12 cellular contexts compared by ENCODE assay signal in the genomic region with DNA sequence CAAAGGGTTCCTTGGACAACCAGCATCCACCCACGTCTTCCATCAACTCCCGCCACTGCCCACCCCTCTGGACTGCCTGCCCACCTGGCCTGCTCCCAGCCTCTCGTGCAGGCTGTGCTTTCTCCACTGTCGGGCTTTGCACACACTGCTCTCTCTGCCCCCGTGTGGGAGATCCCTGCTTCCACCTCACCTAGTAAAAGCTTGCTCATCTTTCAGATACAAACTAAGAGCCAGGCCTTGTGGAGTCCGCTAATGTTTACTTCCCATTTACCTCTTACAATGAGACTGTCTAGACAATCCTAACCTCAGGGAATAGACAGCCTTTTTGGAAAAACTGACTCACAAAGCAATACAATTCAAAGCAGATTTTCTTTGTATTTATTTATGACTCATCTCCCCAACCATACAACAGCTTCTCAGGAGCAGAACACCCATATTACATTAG.
A peak's percentile ranks its signal among the peaks of the same experiment; 100 is the strongest.
DNase-seq lines count a peak whose midpoint lies in the region; ATAC-seq, FAIRE-seq and TF ChIP-seq lines count a peak whose summit lies in the region.
"Had no signal": no experiment of that assay in that cellular context is flagged by ENCODE, and none has a peak within 500 bp of the region (broad histone marks: within the 10 kb centered on the region; RNA-seq: fewer than 3 reads in every experiment).

No MANE protein-coding gene starts in this region.

- no peak for ATAC-seq in GM19395 (IDR thresholded peaks at IDR 0.05; ENCODE audit: unreplicated experiment)

- H3K36me3 ChIP-seq in bronchial epithelial cell (ENCODE audit: control insufficient read depth, insufficient read depth, low read length) = peaks cover 7% of the 10 kb centered on the region
- peaks cover 45% of the 10 kb centered on the region for H3K36me3 ChIP-seq in mesodermal cell (ENCODE audit: control insufficient read depth, insufficient read depth, low read length)
- H3K36me3 ChIP-seq in ovary = no peaks in the 10 kb centered on the region

- WGBS in mesodermal cell (ENCODE audit: insufficient coverage in 2 of 2), 2 experiments = 86 to 93% methylated on average over 6 of the region's 6 CpGs
- 56 to 66% (median 63%) methylated on average over 6 of the region's 6 CpGs for WGBS in ovary, 3 donors

- H3K27me3 ChIP-seq in bronchial epithelial cell (ENCODE audit: control insufficient read depth, insufficient read depth, low read length) (no peaks in the 10 kb centered on the region), ovary (no peaks in the 10 kb centered on the region)

- H3K4me3 ChIP-seq in bronchial epithelial cell (ENCODE audit: low read depth, low read length) = no peak overlapping the region
- H3K4me3 ChIP-seq in mesodermal cell (ENCODE audit: extremely low read depth, insufficient read depth, low read length, poor library complexity, severe bottlenecking) = no peak overlapping the region
- no peak overlapping the region for H3K4me3 ChIP-seq in ovary
- H3K4me3 ChIP-seq: left ventricle myocardium inferior had no signal

- TF ChIP-seq EP300 in ovary (IDR thresholded peaks at IDR 0.05) = no peak

- H3K4me1 ChIP-seq in mesodermal cell (ENCODE audit: control insufficient read depth, insufficient read depth, low read length, poor library complexity, severe bottlenecking) = no peaks in the 10 kb centered on the region
- no peaks in the 10 kb centered on the region for H3K4me1 ChIP-seq in ovary (ENCODE audit: insufficient read depth)

- TF ChIP-seq CTCF in bronchial epithelial cell (IDR thresholded peaks at IDR 0.05; ENCODE audit: insufficient read depth, low read length, severe bottlenecking) (no peak), ovary (IDR thresholded peaks at IDR 0.05) (no peak)

- H3K27ac ChIP-seq in mesodermal cell (ENCODE audit: low read depth, low read length, severe bottlenecking) (peak overlapping the region; percentile 31), ovary (no peak overlapping the region)

- FAIRE-seq in bronchial epithelial cell (lab: Jason Lieb, UNC) = no peak
- FAIRE-seq: RCC 7860 had no signal

- DNase-seq in ELR (ENCODE audit: low read depth) (peak; percentile 24), NCI-H146 (lab: John Stamatoyannopoulos, UW) (peak; percentile 15), bronchial epithelial cell (ENCODE audit: low read depth) (peak; percentile 89), ovary (no peak), D341Med (ENCODE audit: low spot score) (no peak), activated gamma-delta T cell treated with Interleukin-2 at 50 U/mL for 16 hours (no peak)
- DNase-seq: activated CD4-positive, alpha-beta T cell treated with anti-CD3 and anti-CD28 coated beads for 1 hour; activated naive CD4-positive, alpha-beta T cell treated with anti-CD3 and anti-CD28 coated beads, Interleukin-2, amount 10 ng/mL, durations not matched to agents 7 days and 5 days; left ventricle myocardium inferior had no signal

- intact Hi-C loops in ovary (cut with DNase I) = no loop called here

- H3K9me3 ChIP-seq in mesodermal cell (ENCODE audit: control insufficient read depth, low read length) = no peaks in the 10 kb centered on the region
- no peaks in the 10 kb centered on the region for H3K9me3 ChIP-seq in ovary
- H3K9me3 ChIP-seq: left ventricle myocardium inferior had no signal

- TF ChIP-seq POLR2A in ovary (IDR thresholded peaks at IDR 0.05) = no peak

Comparison
In these comparisons a context has a peak if more than half of its experiments do, and no peak if none do; other contexts are left out.
1. DNase-seq: peak in ELR (single experiment), NCI-H146 (single experiment) and bronchial epithelial cell (single experiment); none in ovary (0 of 5), D341Med (single experiment) and activated gamma-delta T cell treated with Interleukin-2 at 50 U/mL for 16 hours (single experiment).